In the genomic region with DNA sequence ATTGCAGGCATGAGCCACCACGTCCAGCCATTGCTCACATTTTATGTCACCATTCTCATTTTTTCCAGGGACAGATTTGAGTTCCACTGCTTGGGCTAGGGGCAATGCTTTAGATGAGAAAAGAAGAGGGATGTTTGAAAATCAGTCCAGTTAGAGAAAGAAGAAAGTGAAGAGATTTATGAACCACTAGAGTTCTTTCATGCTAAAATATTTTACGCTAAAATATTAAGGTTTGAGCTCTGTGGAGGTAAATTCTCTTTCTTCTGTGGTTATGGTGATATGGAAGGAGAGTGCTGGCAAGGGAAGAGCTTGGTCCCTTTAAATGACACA, we compare ENCODE assay signal across 13 cellular contexts. TPM values are rescaled to one million over a fixed set of nuclear protein-coding genes. Genes with fewer than 3 reads are reported as not detected.
A peak's percentile ranks its signal among the peaks of the same experiment; 100 is the strongest.
DNase-seq lines count a peak whose midpoint lies in the region; ATAC-seq, FAIRE-seq and TF ChIP-seq lines count a peak whose summit lies in the region.
"Had no signal": no experiment of that assay in that cellular context is flagged by ENCODE, and none has a peak within 500 bp of the region (broad histone marks: within the 10 kb centered on the region; RNA-seq: fewer than 3 reads in every experiment).

No MANE protein-coding gene starts in this region.

- H3K27ac ChIP-seq in HCT116 (ENCODE audit: low read depth, low read length) (no peak overlapping the region), astrocyte (ENCODE audit: low read depth, low read length) (no peak overlapping the region), keratinocyte (ENCODE audit: control insufficient read depth, insufficient read depth, low read length) (peak overlapping the region; percentile 6), smooth muscle cell (ENCODE audit: low read depth) (no peak overlapping the region), tibial nerve (no peak overlapping the region)

- H3K36me3 Mint-ChIP-seq in astrocyte (ENCODE audit: low read depth, unreplicated experiment): no peaks in the 10 kb centered on the region
- H3K36me3 Mint-ChIP-seq: activated naive CD4-positive, alpha-beta T cell treated with anti-CD3 and anti-CD28 coated beads, Interleukin-2, amount 50 U/mL, for 24 hours had no signal

- TF ChIP-seq POLR2A in HCT116 (IDR thresholded peaks at IDR 0.05; ENCODE audit: borderline replicate concordance, extremely low read depth, insufficient read depth, insufficient read length) (no peak), tibial nerve (IDR thresholded peaks at IDR 0.05) (no peak)

- no peaks in the 10 kb centered on the region for H3K4me1 Mint-ChIP-seq in astrocyte (ENCODE audit: low read depth, unreplicated experiment)

- H3K27me3 Mint-ChIP-seq in astrocyte (ENCODE audit: low read depth, unreplicated experiment): no peaks in the 10 kb centered on the region
- H3K27me3 Mint-ChIP-seq: activated naive CD4-positive, alpha-beta T cell treated with anti-CD3 and anti-CD28 coated beads, Interleukin-2, amount 50 U/mL, for 24 hours had no signal

- RAD21 ChIA-PET in HCT116 (lab: Charles Lee; ENCODE audit: low non-redundant PET in 1 of 2, low total read pairs in 2 of 2, uncharacterized antibody in 2 of 2, unreplicated experiment in 2 of 2): interaction anchor here in 1 of 2 experiments (1.2 kb wide), 1 partner anchor 30 kb away, joined by 3 read pairs; no protein-coding TSS in a partner anchor

- H3F3A ChIP-seq in smooth muscle cell (ENCODE audit: low read depth): no peaks in the 10 kb centered on the region

- TF ChIP-seq CTCF in HCT116 (IDR thresholded peaks at IDR 0.05 in 2 of 3, conservative IDR thresholded peaks at IDR 0.05 in 1 of 3; ENCODE audit: borderline replicate concordance in 1 of 3, insufficient read depth in 1 of 3, low read depth in 2 of 3, low read length in 2 of 3) (no peak), astrocyte (IDR thresholded peaks at IDR 0.05; ENCODE audit: insufficient read depth, low read depth, low read length) (no peak), keratinocyte (optimal IDR thresholded peaks at IDR 0.05 in 1 of 3, IDR thresholded peaks at IDR 0.05 in 1 of 3, conservative IDR thresholded peaks at IDR 0.05 in 1 of 3; ENCODE audit: extremely low read depth in 1 of 3, insufficient read depth in 2 of 3, low read length in 3 of 3) (no peak), smooth muscle cell (IDR thresholded peaks at IDR 0.05; ENCODE audit: borderline replicate concordance, insufficient read depth, poor library complexity, severe bottlenecking) (no peak), tibial nerve (IDR thresholded peaks at IDR 0.05) (no peak)

- H2AFZ ChIP-seq in HCT116 (ENCODE audit: low read depth, low read length, poor library complexity, severe bottlenecking) (peak overlapping the region; percentile 86), astrocyte (ENCODE audit: low read depth, low read length) (no peak overlapping the region), keratinocyte (ENCODE audit: control insufficient read depth, low read length) (peak overlapping the region; percentile 72), smooth muscle cell (ENCODE audit: low read depth) (peak overlapping the region; percentile 42)

- TF ChIP-seq RAD21 in HCT116 (IDR thresholded peaks at IDR 0.05; ENCODE audit: low read depth): no peak

- FAIRE-seq in astrocyte (lab: Jason Lieb, UNC) (no peak), keratinocyte (lab: Jason Lieb, UNC) (peak; percentile 13)

- peak overlapping the region in 1 of 2 experiments; percentile 42; a peak in 1 of 4 replicates for H3K4me3 ChIP-seq in HCT116 (replicated peaks in 1 of 2; ENCODE audit: low read depth in 1 of 2, low read length in 2 of 2)
- H3K4me3 ChIP-seq in astrocyte (ENCODE audit: insufficient read depth, low read depth, low read length): no peak overlapping the region
- peak overlapping the region in 2 of 3 experiments; percentile 8 to 42 for H3K4me3 ChIP-seq in keratinocyte (ENCODE audit: control insufficient read depth in 2 of 3, extremely low read depth in 1 of 3, insufficient read depth in 2 of 3, low read depth in 1 of 3, low read length in 3 of 3)
- peak overlapping the region; percentile 12 for H3K4me3 ChIP-seq in smooth muscle cell
- H3K4me3 ChIP-seq in tibial nerve: peak overlapping the region in 2 of 4 donors; percentile 28 to 41

- H3K4me3 Mint-ChIP-seq in astrocyte (ENCODE audit: unreplicated experiment): no peak overlapping the region
- H3K4me3 Mint-ChIP-seq: activated naive CD4-positive, alpha-beta T cell treated with anti-CD3 and anti-CD28 coated beads, Interleukin-2, amount 50 U/mL, for 24 hours had no signal

- H4K20me1 ChIP-seq in HCT116 (ENCODE audit: insufficient read depth): no peaks in the 10 kb centered on the region
- H4K20me1 ChIP-seq in astrocyte (ENCODE audit: insufficient read depth, low read length): no peaks in the 10 kb centered on the region
- H4K20me1 ChIP-seq in keratinocyte (ENCODE audit: control insufficient read depth, extremely low read depth, insufficient read depth, low read length): no peaks in the 10 kb centered on the region
- H4K20me1 ChIP-seq in smooth muscle cell (ENCODE audit: low read depth): no peaks in the 10 kb centered on the region

- H3K9me2 ChIP-seq in HCT116 (ENCODE audit: insufficient read depth): no peaks in the 10 kb centered on the region

- intact Hi-C loops in HCT116 (cut with micrococcal nuclease): no loop called here

- H3K4me1 ChIP-seq in HCT116 (ENCODE audit: control insufficient read depth in 1 of 2, insufficient read depth in 2 of 2, low read length in 2 of 2): peaks cover 7 to 13% of the 10 kb centered on the region in 2 experiments; a peak in 3 of 4 replicates
- H3K4me1 ChIP-seq in astrocyte (ENCODE audit: insufficient read depth, low read length): no peaks in the 10 kb centered on the region
- peaks cover 7% of the 10 kb centered on the region for H3K4me1 ChIP-seq in keratinocyte (ENCODE audit: control insufficient read depth, extremely low read depth, insufficient read depth, low read length)
- no peaks in the 10 kb centered on the region for H3K4me1 ChIP-seq in smooth muscle cell (ENCODE audit: low read depth)
- H3K4me1 ChIP-seq in tibial nerve: peaks cover 0 to 17% (median 0%) of the 10 kb centered on the region in 4 donors

- no peak for TF ChIP-seq EP300 in tibial nerve (IDR thresholded peaks at IDR 0.05)

- dilution Hi-C loops in keratinocyte (cut with MboI; ENCODE audit: extremely low pct_ligation_motif_present, low sequenced_read_pairs): no loop called here

- DNase-seq in HCT116 (ENCODE audit: low read depth, low spot score): no peak
- DNase-seq in astrocyte (ENCODE audit: low read depth): no peak
- DNase-seq in keratinocyte (ENCODE audit: low read depth, low spot score): no peak
- DNase-seq in smooth muscle cell (lab: John Stamatoyannopoulos, UW; ENCODE audit: unreplicated experiment): no peak
- no peak for DNase-seq in tibial nerve (ENCODE audit: low spot score in 2 of 2)
- no peak for DNase-seq in SW480 (ENCODE audit: low spot score)
- no peak for DNase-seq in kidney glomerular epithelial cell (lab: John Stamatoyannopoulos, UW)
- DNase-seq: activated CD4-positive, CD25-positive, alpha-beta regulatory T cell; DND-41; NCI-H1092; stimulated activated CD4-positive, alpha-beta T cell treated with anti-CD3 and anti-CD28 coated beads, Interleukin-1b, Interleukin-23, amount 100 ng/mL, for 48 hours had no signal

- H3K27me3 ChIP-seq in HCT116 (ENCODE audit: insufficient read depth, low read length) (no peaks in the 10 kb centered on the region), astrocyte (ENCODE audit: insufficient read depth, low read length) (no peaks in the 10 kb centered on the region), keratinocyte (ENCODE audit: control insufficient read depth, extremely low read depth, insufficient read depth, low read length) (no peaks in the 10 kb centered on the region), smooth muscle cell (ENCODE audit: low read depth) (no peaks in the 10 kb centered on the region), tibial nerve (no peaks in the 10 kb centered on the region)

- ATAC-seq in HCT116 (peak; percentile 18), HG02678 (IDR thresholded peaks at IDR 0.05; ENCODE audit: unreplicated experiment) (no peak)

- CTCF ChIA-PET in HCT116 (lab: Charles Lee): interaction anchor here (0.6 to 1.0 kb wide), 3 partner anchors 10 to 37 kb away, joined by 3 read pairs; no protein-coding TSS in a partner anchor

- H3K36me3 ChIP-seq in HCT116 (ENCODE audit: control insufficient read depth in 1 of 2, insufficient read depth in 2 of 2, low read length in 2 of 2): no peaks in the 10 kb centered on the region
- no peaks in the 10 kb centered on the region for H3K36me3 ChIP-seq in astrocyte (ENCODE audit: insufficient read depth, low read length)
- no peaks in the 10 kb centered on the region for H3K36me3 ChIP-seq in keratinocyte (ENCODE audit: control insufficient read depth in 2 of 2, extremely low read depth in 1 of 2, insufficient read depth in 2 of 2, low read length in 2 of 2)
- H3K36me3 ChIP-seq in smooth muscle cell (ENCODE audit: low read depth): no peaks in the 10 kb centered on the region
- no peaks in the 10 kb centered on the region for H3K36me3 ChIP-seq in tibial nerve

- H3K4me2 ChIP-seq in HCT116 (ENCODE audit: low read length) (peak overlapping the region; percentile 67), astrocyte (ENCODE audit: low read length) (peak overlapping the region; percentile 22), keratinocyte (ENCODE audit: control insufficient read depth, extremely low read depth, insufficient read depth, low read depth, low read length) (peak overlapping the region; percentile 62), smooth muscle cell (peak overlapping the region; percentile 45)

- H3K79me2 ChIP-seq in HCT116 (ENCODE audit: insufficient read depth, low read length) (no peaks in the 10 kb centered on the region), astrocyte (ENCODE audit: insufficient read depth, low read length) (no peaks in the 10 kb centered on the region), keratinocyte (ENCODE audit: control insufficient read depth, insufficient read depth, low read length) (no peaks in the 10 kb centered on the region), smooth muscle cell (ENCODE audit: low read depth) (no peaks in the 10 kb centered on the region)

- 81% methylated on average over 2 of the region's 2 CpGs for WGBS in smooth muscle cell (ENCODE audit: low lambda C conversion rate)
- 63 to 83% methylated on average over 2 of the region's 2 CpGs for WGBS in tibial nerve, 2 donors

- POLR2A ChIA-PET in HCT116 (lab: Charles Lee): interaction anchor here (0.9 to 1.4 kb wide), 7 partner anchors 10 to 288 kb away, joined by 3 to 6 read pairs (median 3); partner anchors contain the start of gene CFL2

- peaks cover 4% of the 10 kb centered on the region for H3K9me3 Mint-ChIP-seq in astrocyte (ENCODE audit: unreplicated experiment)
- H3K9me3 Mint-ChIP-seq: activated naive CD4-positive, alpha-beta T cell treated with anti-CD3 and anti-CD28 coated beads, Interleukin-2, amount 50 U/mL, for 24 hours had no signal

- H3K27ac Mint-ChIP-seq in astrocyte (ENCODE audit: unreplicated experiment): no peak overlapping the region
- H3K27ac Mint-ChIP-seq: activated naive CD4-positive, alpha-beta T cell treated with anti-CD3 and anti-CD28 coated beads, Interleukin-2, amount 50 U/mL, for 24 hours had no signal

- H3K9me3 ChIP-seq in HCT116 (ENCODE audit: control insufficient read depth in 1 of 2, insufficient read depth in 1 of 2, low read depth in 1 of 2, low read length in 2 of 2) (no peaks in the 10 kb centered on the region), astrocyte (ENCODE audit: insufficient read depth, low read depth, low read length) (no peaks in the 10 kb centered on the region), keratinocyte (ENCODE audit: control insufficient read depth, low read depth, low read length) (no peaks in the 10 kb centered on the region), smooth muscle cell (replicated peaks; ENCODE audit: low read depth) (no peaks in the 10 kb centered on the region), tibial nerve (no peaks in the 10 kb centered on the region)

- H3K9me1 ChIP-seq in keratinocyte (ENCODE audit: control insufficient read depth, extremely low read depth, insufficient read depth, low read length): no peaks in the 10 kb centered on the region

- no TSS peak for BruUV-seq in HCT116 (replicated peaks; lab: Mats Ljungman, UMichigan)

- H3K9ac ChIP-seq in HCT116 (ENCODE audit: low read length) (no peak overlapping the region), astrocyte (ENCODE audit: low read length) (no peak overlapping the region), keratinocyte (ENCODE audit: control insufficient read depth, extremely low read depth, insufficient read depth, low read length) (no peak overlapping the region), smooth muscle cell (ENCODE audit: low read depth) (no peak overlapping the region)

RNA-seq across cellular contexts. Expression of gene CFL2, which starts 21.5 kb away (rescaled TPM):
- total RNA-seq in HCT116 (2021; ENCODE audit: unreplicated experiment) (55.2 TPM), astrocyte (103 and 110 TPM in 2 replicates), smooth muscle cell (64.5 and 71.9 TPM in 2 replicates), tibial nerve (10 to 100 TPM; 36.6 to 99.6 (median 82.3) TPM)
- polyA plus RNA-seq in HCT116 (2012): 12.8 and 20.3 TPM in 2 replicates
- polyA plus RNA-seq in keratinocyte (12.3 to 30.5 TPM (median 28.4 TPM) in 3 replicates), smooth muscle cell (60.8 and 71.7 TPM in 2 replicates)
- polyA plus RNA-seq in keratinocyte (2011; ENCODE audit: low read depth): 7.3 TPM
- 18.1 and 34.7 TPM in 2 replicates for polyA plus RNA-seq in keratinocyte (2011; cell fraction: cytosol; rRNA removed)
- polyA plus RNA-seq in keratinocyte (2011; cell fraction: nucleus; rRNA removed): 8.3 and 12.3 TPM in 2 replicates
- 9.9 and 30.5 TPM in 2 replicates for polyA plus RNA-seq in keratinocyte (2012; ENCODE audit: low replicate concordance)
- polyA minus RNA-seq in keratinocyte: 6.3 to 29.0 TPM (median 11.2 TPM) in 3 replicates
- 11.1 TPM for polyA minus RNA-seq in keratinocyte (2011; cell fraction: cytosol; rRNA and poly(A)+ RNA removed)
- polyA minus RNA-seq in keratinocyte (2011; cell fraction: nucleus; rRNA and poly(A)+ RNA removed): 3.1 and 9.2 TPM in 2 replicates
